ENCODE assay signal across 11 cellular contexts in the genomic region with DNA sequence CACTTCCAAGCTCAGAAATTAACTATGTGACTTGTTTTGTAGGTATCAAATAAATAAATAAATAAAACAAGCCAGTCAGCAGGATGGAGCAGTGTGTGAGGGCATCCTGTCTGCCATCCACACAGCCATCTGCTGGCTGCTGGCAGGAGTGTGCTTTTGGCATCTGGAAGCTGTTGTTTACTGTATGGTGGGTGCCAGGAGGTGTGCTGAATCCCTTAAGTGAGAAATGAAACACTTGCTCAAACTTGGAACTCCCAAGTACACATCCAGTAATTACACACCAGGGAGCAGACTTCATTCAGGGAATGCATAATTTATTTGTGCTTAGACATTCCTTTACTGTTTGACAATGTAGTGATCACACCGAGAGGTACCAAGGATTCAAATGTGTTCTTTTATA. TPM values are rescaled to one million over a fixed set of nuclear protein-coding genes. Genes with fewer than 3 reads are reported as not detected.
A peak's percentile ranks its signal among the peaks of the same experiment; 100 is the strongest.
DNase-seq lines count a peak whose midpoint lies in the region; TF ChIP-seq lines count a peak whose summit lies in the region.
"Had no signal": no experiment of that assay in that cellular context is flagged by ENCODE, and none has a peak within 500 bp of the region (broad histone marks: within the 10 kb centered on the region; RNA-seq: fewer than 3 reads in every experiment).

No MANE protein-coding gene starts in this region.

- H3K4me1 Mint-ChIP-seq in type B pancreatic cell (ENCODE audit: unreplicated experiment) = peaks cover 4% of the 10 kb centered on the region
- H3K4me1 Mint-ChIP-seq: neural crest cell had no signal

- H3K27me3 Mint-ChIP-seq in type B pancreatic cell = no peaks in the 10 kb centered on the region

- no peaks in the 10 kb centered on the region for H3K36me3 ChIP-seq in left ventricle myocardium inferior

- no peaks in the 10 kb centered on the region for H3K27me3 ChIP-seq in left ventricle myocardium inferior (ENCODE audit: low read depth)

- no peaks in the 10 kb centered on the region for H3K9me3 Mint-ChIP-seq in type B pancreatic cell
- H3K9me3 Mint-ChIP-seq: neural crest cell had no signal

- no peak overlapping the region for H3K27ac Mint-ChIP-seq in type B pancreatic cell

- no peaks in the 10 kb centered on the region for H3K4me1 ChIP-seq in left ventricle myocardium inferior

- H3K4me3 Mint-ChIP-seq in type B pancreatic cell = no peak overlapping the region
- H3K4me3 Mint-ChIP-seq: neural crest cell had no signal

- H3K9me3 ChIP-seq in left ventricle myocardium inferior (replicated peaks) = no peaks in the 10 kb centered on the region

- DNase-seq in AG09319 (ENCODE audit: extremely low read depth, low read depth) (no peak), HCEC 1CT (peak; percentile 28), RKO (ENCODE audit: low spot score) (peak; percentile 45), left ventricle myocardium inferior (no peak), OCI-M1 (lab: John Stamatoyannopoulos, UW) (no peak), type B pancreatic cell (ENCODE audit: extremely low spot score, unreplicated experiment) (no peak), NCI-H146 (lab: John Stamatoyannopoulos, UW) (no peak)
- DNase-seq in stimulated activated CD8-positive, alpha-beta memory T cell treated with anti-CD3 and anti-CD28 coated beads, Interleukin-4, amount 100 ng/mL, for 48 hours = no peak
- DNase-seq: GDM1, NCI-H526 treated with DMSO at 0.1 percent for 48 hours had no signal

- intact Hi-C loops in left ventricle myocardium inferior (cut with micrococcal nuclease) = no loop called here

- H3K27ac ChIP-seq in left ventricle myocardium inferior (replicated peaks) = no peak overlapping the region

- no peak overlapping the region for H3K4me3 ChIP-seq in left ventricle myocardium inferior

- H3K36me3 Mint-ChIP-seq in type B pancreatic cell = no peaks in the 10 kb centered on the region

- TF ChIP-seq CTCF in AG09319 (IDR thresholded peaks at IDR 0.05; ENCODE audit: low read depth, low read length) = peak; percentile 16
- TF ChIP-seq CTCF in left ventricle myocardium inferior (IDR thresholded peaks at IDR 0.05; ENCODE audit: borderline replicate concordance) = peak; percentile 23
- no peak for TF ChIP-seq CTCF in type B pancreatic cell (conservative IDR thresholded peaks at IDR 0.05)

RNA-seq across cellular contexts. Expression of a gene that starts 16.9 kb away (rescaled TPM):
- total RNA-seq in left ventricle myocardium inferior = 184 TPM
- 87.6 and 118 TPM in 2 replicates for total RNA-seq in type B pancreatic cell (ENCODE audit: low replicate concordance)

Comparison
In these comparisons a context has a peak if more than half of its experiments do, and no peak if none do; other contexts are left out.
1. DNase-seq: peak in HCEC 1CT (single experiment) and RKO (single experiment); none in AG09319 (single experiment), left ventricle myocardium inferior (single experiment), OCI-M1 (single experiment), type B pancreatic cell (single experiment), stimulated activated CD8-positive, alpha-beta memory T cell treated with anti-CD3 and anti-CD28 coated beads, Interleukin-4, amount 100 ng/mL, for 48 hours (single experiment) and NCI-H146 (single experiment).